1 cellular context compared by ENCODE assay signal in genomic region chr17:40548982-40549680, GRCh38.
TF ChIP-seq lines count a peak whose summit lies in the region.

No MANE protein-coding gene starts in this region.

TF ChIP-seq in H1, 55 proteins besides CTCF, POLR2A, EP300 and RAD21 (continued from another document):
- TF ChIP-seq, protein P1, sequence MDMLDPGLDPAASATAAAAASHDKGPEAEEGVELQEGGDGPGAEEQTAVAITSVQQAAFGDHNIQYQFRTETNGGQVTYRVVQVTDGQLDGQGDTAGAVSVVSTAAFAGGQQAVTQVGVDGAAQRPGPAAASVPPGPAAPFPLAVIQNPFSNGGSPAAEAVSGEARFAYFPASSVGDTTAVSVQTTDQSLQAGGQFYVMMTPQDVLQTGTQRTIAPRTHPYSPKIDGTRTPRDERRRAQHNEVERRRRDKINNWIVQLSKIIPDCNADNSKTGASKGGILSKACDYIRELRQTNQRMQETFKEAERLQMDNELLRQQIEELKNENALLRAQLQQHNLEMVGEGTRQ (IDR thresholded peaks at IDR 0.05; ENCODE audit: low read length): no peak
- TF ChIP-seq SRF (IDR thresholded peaks at IDR 0.05; ENCODE audit: low read depth, low read length) (no peak), CHD2 (IDR thresholded peaks at IDR 0.05; ENCODE audit: low read length) (no peak), FOSL1 (IDR thresholded peaks at IDR 0.05; ENCODE audit: insufficient read depth, low read depth, low read length) (no peak), RFX5 (IDR thresholded peaks at IDR 0.05; ENCODE audit: borderline replicate concordance, low read depth, low read length) (no peak), CHD1 (IDR thresholded peaks at IDR 0.05; ENCODE audit: low read depth, low read length) (no peak), PHF8 (conservative IDR thresholded peaks at IDR 0.05; ENCODE audit: low read depth, low read length) (no peak), NANOG (IDR thresholded peaks at IDR 0.05; ENCODE audit: insufficient read depth, low read depth, low read length, poor library complexity, severe bottlenecking) (no peak), JUN (IDR thresholded peaks at IDR 0.05; ENCODE audit: low read depth, low read length) (no peak), HDAC2 (IDR thresholded peaks at IDR 0.05; ENCODE audit: borderline replicate concordance in 1 of 2, low read depth in 2 of 2, low read length in 2 of 2) (no peak)
